Comparison of ENCODE assay signal across 11 cellular contexts in genomic region chrX:109880629-109881028, GRCh38.
DNase-seq lines count a peak whose midpoint lies in the region; ATAC-seq, FAIRE-seq and TF ChIP-seq lines count a peak whose summit lies in the region.
"Had no signal": no experiment of that assay in that cellular context is flagged by ENCODE, and none has a peak within 500 bp of the region (broad histone marks: within the 10 kb centered on the region; RNA-seq: fewer than 3 reads in every experiment).

No MANE protein-coding gene starts in this region.

- H3K9me3 ChIP-seq in tibial nerve (no peaks in the 10 kb centered on the region), mesenchymal stem cell (ENCODE audit: control insufficient read depth, low read length) (no peaks in the 10 kb centered on the region), kidney (ENCODE audit: control insufficient read depth in 1 of 2, low read length in 2 of 2) (no peaks in the 10 kb centered on the region)

- no peak overlapping the region for H3K18ac ChIP-seq in mesenchymal stem cell (ENCODE audit: low read depth in 1 of 2, low read length in 2 of 2)

- no peaks in the 10 kb centered on the region for H3K36me3 Mint-ChIP-seq in CD14-positive monocyte

- H3K36me3 ChIP-seq in tibial nerve = no peaks in the 10 kb centered on the region
- no peaks in the 10 kb centered on the region for H3K36me3 ChIP-seq in mesenchymal stem cell (ENCODE audit: control insufficient read depth in 1 of 2, insufficient read depth in 2 of 2, low read depth in 1 of 2, low read length in 2 of 2)
- no peaks in the 10 kb centered on the region for H3K36me3 ChIP-seq in kidney (ENCODE audit: control insufficient read depth in 1 of 2, insufficient read depth in 2 of 2, low read length in 2 of 2)

- no peak overlapping the region for H2BK15ac ChIP-seq in mesenchymal stem cell (ENCODE audit: low read depth, poor library complexity, severe bottlenecking)

- no peak overlapping the region for H2AFZ ChIP-seq in mesenchymal stem cell (ENCODE audit: low read depth, low read length)

- H2BK5ac ChIP-seq in mesenchymal stem cell (ENCODE audit: low read depth, low read length, poor library complexity, severe bottlenecking) = no peak overlapping the region

- H3K4me3 ChIP-seq in NB4 (ENCODE audit: low read depth, low read length) (no peak overlapping the region), tibial nerve (no peak overlapping the region), mesenchymal stem cell (ENCODE audit: insufficient read depth in 1 of 2, low read depth in 1 of 2, low read length in 2 of 2) (no peak overlapping the region), kidney (ENCODE audit: low read length in 2 of 2) (no peak overlapping the region)

- H3K23ac ChIP-seq in mesenchymal stem cell (ENCODE audit: low read length in 2 of 2) = no peak overlapping the region

- intact Hi-C loops in CD14-positive monocyte (cut with micrococcal nuclease) (loop anchor here (10.0 kb wide), 2 partner anchors 166 to 176 kb away; no protein-coding TSS in a partner anchor), kidney (cut with DNase I) (loop anchor here (10.0 kb wide), 1 partner anchor 396 kb away; the partner anchor contains the start of gene GUCY2F)

- no peak overlapping the region for H2BK120ac ChIP-seq in mesenchymal stem cell (ENCODE audit: low read depth, low read length)

- H3K27me3 Mint-ChIP-seq in CD14-positive monocyte (ENCODE audit: low read depth in 3 of 3) = peaks cover 0 to 13% (median 0%) of the 10 kb centered on the region in 3 donors
- H3K27me3 Mint-ChIP-seq in stimulated activated naive CD8-positive, alpha-beta T cell treated with anti-CD3 and anti-CD28 coated beads, Interleukin-15, amount 100 ng/mL, for 72 hours = no peaks in the 10 kb centered on the region

- peak overlapping the region; percentile 82 to 95 (median 91) for H3K27ac Mint-ChIP-seq in CD14-positive monocyte
- no peak overlapping the region for H3K27ac Mint-ChIP-seq in stimulated activated naive CD8-positive, alpha-beta T cell treated with anti-CD3 and anti-CD28 coated beads, Interleukin-15, amount 100 ng/mL, for 72 hours

- no peak overlapping the region for H3K4me2 ChIP-seq in mesenchymal stem cell (ENCODE audit: low read length, poor library complexity, severe bottlenecking)

- DNase-seq in CD14-positive monocyte (ENCODE audit: low spot score) (peak; percentile 76), NB4 (ENCODE audit: low read depth) (peak; percentile 79), tibial nerve (ENCODE audit: low spot score in 2 of 2) (no peak), mesenchymal stem cell (no peak), kidney (no peak)
- no peak for DNase-seq in stimulated activated naive CD8-positive, alpha-beta T cell treated with anti-CD3 and anti-CD28 coated beads, Interleukin-15, amount 100 ng/mL, for 72 hours
- DNase-seq: activated CD4-positive, alpha-beta T cell treated with anti-CD3 and anti-CD28 coated beads for 4 hours; Karpas-422 had no signal

- H3K27ac ChIP-seq in tibial nerve (no peak overlapping the region), mesenchymal stem cell (ENCODE audit: low read length, poor library complexity, severe bottlenecking) (no peak overlapping the region), kidney (ENCODE audit: low read depth in 2 of 2, low read length in 2 of 2) (no peak overlapping the region)

- H3K9me3 Mint-ChIP-seq in CD14-positive monocyte = peaks cover 0 to 1% (median 0%) of the 10 kb centered on the region in 7 donors
- H3K9me3 Mint-ChIP-seq in stimulated activated naive CD8-positive, alpha-beta T cell treated with anti-CD3 and anti-CD28 coated beads, Interleukin-15, amount 100 ng/mL, for 72 hours = no peaks in the 10 kb centered on the region

- TF ChIP-seq CTCF in CD14-positive monocyte (IDR thresholded peaks at IDR 0.05) = no peak
- no peak for TF ChIP-seq CTCF in NB4 (IDR thresholded peaks at IDR 0.05; ENCODE audit: low read depth, low read length)
- TF ChIP-seq CTCF in tibial nerve (IDR thresholded peaks at IDR 0.05) = no peak
- TF ChIP-seq CTCF in kidney (IDR thresholded peaks at IDR 0.05; ENCODE audit: borderline replicate concordance, extremely low read depth, insufficient read depth) = no peak

- H2AK5ac ChIP-seq in mesenchymal stem cell (ENCODE audit: low read length, severe bottlenecking) = no peak overlapping the region

- no peak overlapping the region for H4K8ac ChIP-seq in mesenchymal stem cell (ENCODE audit: low read length)

- TF ChIP-seq POLR2A in NB4 (IDR thresholded peaks at IDR 0.05; ENCODE audit: extremely low read depth, insufficient read length) (no peak), tibial nerve (IDR thresholded peaks at IDR 0.05) (no peak)

- H3K4me1 Mint-ChIP-seq in CD14-positive monocyte = peaks cover 40% of the 10 kb centered on the region
- no peaks in the 10 kb centered on the region for H3K4me1 Mint-ChIP-seq in stimulated activated naive CD8-positive, alpha-beta T cell treated with anti-CD3 and anti-CD28 coated beads, Interleukin-15, amount 100 ng/mL, for 72 hours

- ATAC-seq in GM19328 (IDR thresholded peaks at IDR 0.05; ENCODE audit: unreplicated experiment) = peak; percentile 78
- peak; percentile 93 for ATAC-seq in HG02885 (IDR thresholded peaks at IDR 0.05; ENCODE audit: poor library complexity, unreplicated experiment)
- no peak for ATAC-seq in stimulated activated naive CD8-positive, alpha-beta T cell treated with anti-CD3 and anti-CD28 coated beads, Interleukin-15, amount 100 ng/mL, for 72 hours
- ATAC-seq: Panc1 had no signal

- no peak overlapping the region for H3K4ac ChIP-seq in mesenchymal stem cell (ENCODE audit: low read depth in 1 of 2, low read length in 2 of 2)

- H3K27me3 ChIP-seq in tibial nerve (peaks cover 0 to 19% of the 10 kb centered on the region in 2 donors), mesenchymal stem cell (ENCODE audit: control insufficient read depth in 1 of 2, insufficient read depth in 1 of 2, low read length in 2 of 2) (peaks cover 0 to 34% of the 10 kb centered on the region in 2 experiments)

- no peak for FAIRE-seq in kidney (lab: Jason Lieb, UNC)

- H2BK12ac ChIP-seq in mesenchymal stem cell (ENCODE audit: low read length in 2 of 2) = no peak overlapping the region

- H3K79me1 ChIP-seq in mesenchymal stem cell (replicated peaks; ENCODE audit: low read length, poor library complexity, severe bottlenecking) = no peaks in the 10 kb centered on the region

- no peak overlapping the region for H3K4me3 Mint-ChIP-seq in CD14-positive monocyte
- H3K4me3 Mint-ChIP-seq in stimulated activated naive CD8-positive, alpha-beta T cell treated with anti-CD3 and anti-CD28 coated beads, Interleukin-15, amount 100 ng/mL, for 72 hours = no peak overlapping the region

- 66 to 78% methylated on average over 2 of the region's 2 CpGs for WGBS in tibial nerve, 2 donors
- WGBS in mesenchymal stem cell = 67% methylated on average over 1 of the region's 2 CpGs

- TF ChIP-seq EP300 in tibial nerve (IDR thresholded peaks at IDR 0.05) = no peak

- no peak overlapping the region for H3K14ac ChIP-seq in mesenchymal stem cell (ENCODE audit: low read length in 2 of 2)

- no peak overlapping the region for H4K91ac ChIP-seq in mesenchymal stem cell (ENCODE audit: low read length)

- no peaks in the 10 kb centered on the region for H3K4me1 ChIP-seq in tibial nerve
- H3K4me1 ChIP-seq in mesenchymal stem cell (ENCODE audit: control insufficient read depth, insufficient read depth, low read depth, low read length) = no peaks in the 10 kb centered on the region
- H3K4me1 ChIP-seq in kidney (ENCODE audit: control insufficient read depth in 1 of 2, insufficient read depth in 1 of 2, low read depth in 1 of 2, low read length in 2 of 2) = no peaks in the 10 kb centered on the region

- no peak overlapping the region for H3K9ac ChIP-seq in mesenchymal stem cell (ENCODE audit: low read length)
- no peak overlapping the region for H3K9ac ChIP-seq in kidney (ENCODE audit: low read length in 2 of 2)

Comparison
In these comparisons a context has a peak if more than half of its experiments do, and no peak if none do; other contexts are left out.
1. DNase-seq: peak in CD14-positive monocyte (single experiment) and NB4 (single experiment); none in tibial nerve (0 of 2), stimulated activated naive CD8-positive, alpha-beta T cell treated with anti-CD3 and anti-CD28 coated beads, Interleukin-15, amount 100 ng/mL, for 72 hours (0 of 2), mesenchymal stem cell (single experiment) and kidney (single experiment).
2. H3K27ac Mint-ChIP-seq: peak in CD14-positive monocyte (7 of 7); none in stimulated activated naive CD8-positive, alpha-beta T cell treated with anti-CD3 and anti-CD28 coated beads, Interleukin-15, amount 100 ng/mL, for 72 hours (0 of 2).